ENCODE assay signal across 8 cellular contexts in the genomic region with DNA sequence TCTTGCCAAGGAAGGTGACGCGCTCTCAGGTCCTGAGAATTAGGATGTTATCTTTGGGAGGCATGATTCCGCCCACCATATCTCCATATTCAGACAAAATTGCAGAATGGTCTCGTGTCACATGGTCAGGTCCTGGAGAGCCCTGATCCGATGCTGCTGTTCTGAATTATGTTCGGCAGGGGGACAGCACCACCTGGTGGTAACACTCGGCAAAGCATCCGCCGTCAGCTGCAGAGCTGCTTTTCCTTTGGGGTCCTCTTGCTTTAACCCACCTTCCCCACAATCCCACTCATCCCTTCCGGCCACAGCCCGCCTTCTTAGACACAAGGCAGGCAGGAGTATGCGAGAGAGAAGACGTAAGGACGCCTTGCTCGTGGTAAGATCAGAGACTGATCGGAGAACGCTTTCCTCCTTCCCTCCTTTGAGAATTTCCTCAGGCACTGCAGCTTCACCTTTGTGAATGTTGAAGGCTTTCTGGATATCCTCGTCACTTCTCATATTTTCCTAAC.
DNase-seq lines count a peak whose midpoint lies in the region; ATAC-seq and TF ChIP-seq lines count a peak whose summit lies in the region.

No MANE protein-coding gene starts in this region.

- no peaks in the 10 kb centered on the region for H3K9me2 ChIP-seq in OCI-LY1 (ENCODE audit: low read depth, low read length)

- H3K27ac Mint-ChIP-seq in activated T-cell treated with anti-CD3 and anti-CD28 coated beads, Interleukin-2, amount 50 U/mL, for 24 hours, result no peak overlapping the region
- H3K27ac Mint-ChIP-seq in nephron, result peak overlapping the region; percentile 28 to 52 (median 34)
- no peak overlapping the region for H3K27ac Mint-ChIP-seq in stimulated activated naive CD8-positive, alpha-beta T cell treated with anti-CD3 and anti-CD28 coated beads, Interleukin-15, Interleukin-2, amounts not matched to agents 100 ng/mL and 50 ng/mL, for 24 hours

- peaks cover 4% of the 10 kb centered on the region; the same call in 1 of the 2 replicates for H3K27me3 ChIP-seq in OCI-LY1 (ENCODE audit: insufficient read depth, low read length)

- H3F3A ChIP-seq in OCI-LY1 (ENCODE audit: insufficient read depth, low read length), result no peaks in the 10 kb centered on the region

- H3K4me3 Mint-ChIP-seq in activated T-cell treated with anti-CD3 and anti-CD28 coated beads, Interleukin-2, amount 50 U/mL, for 24 hours, result peak overlapping the region; percentile 18
- H3K4me3 Mint-ChIP-seq in nephron, result peak overlapping the region; percentile 45 to 64 (median 54)
- peak overlapping the region; percentile 46 for H3K4me3 Mint-ChIP-seq in stimulated activated naive CD8-positive, alpha-beta T cell treated with anti-CD3 and anti-CD28 coated beads, Interleukin-15, Interleukin-2, amounts not matched to agents 100 ng/mL and 50 ng/mL, for 24 hours

- H3K27me3 Mint-ChIP-seq in activated T-cell treated with anti-CD3 and anti-CD28 coated beads, Interleukin-2, amount 50 U/mL, for 24 hours, result peaks cover 15% of the 10 kb centered on the region
- H3K27me3 Mint-ChIP-seq in nephron (ENCODE audit: low read depth), result no peaks in the 10 kb centered on the region
- peaks cover 17% of the 10 kb centered on the region for H3K27me3 Mint-ChIP-seq in stimulated activated naive CD8-positive, alpha-beta T cell treated with anti-CD3 and anti-CD28 coated beads, Interleukin-15, Interleukin-2, amounts not matched to agents 100 ng/mL and 50 ng/mL, for 24 hours

- H3K4me3 ChIP-seq in OCI-LY1 (ENCODE audit: low read depth, low read length, poor library complexity, severe bottlenecking), result no peak overlapping the region
- H3K4me3 ChIP-seq in fibroblast of mammary gland (ENCODE audit: control insufficient read depth, low read depth, low read length), result no peak overlapping the region

- no peaks in the 10 kb centered on the region for H3K4me1 ChIP-seq in OCI-LY1 (ENCODE audit: insufficient read depth, low read length, severe bottlenecking)

- peaks cover 10% of the 10 kb centered on the region for H3K4me1 Mint-ChIP-seq in activated T-cell treated with anti-CD3 and anti-CD28 coated beads, Interleukin-2, amount 50 U/mL, for 24 hours (ENCODE audit: low read depth)
- H3K4me1 Mint-ChIP-seq in nephron, result peaks cover 21% of the 10 kb centered on the region
- H3K4me1 Mint-ChIP-seq in stimulated activated naive CD8-positive, alpha-beta T cell treated with anti-CD3 and anti-CD28 coated beads, Interleukin-15, Interleukin-2, amounts not matched to agents 100 ng/mL and 50 ng/mL, for 24 hours (ENCODE audit: low read depth), result peaks cover 14% of the 10 kb centered on the region

- H3K9ac ChIP-seq in OCI-LY1 (ENCODE audit: low read length), result no peak overlapping the region

- H4K20me1 ChIP-seq in OCI-LY1 (ENCODE audit: insufficient read depth, low read length), result no peaks in the 10 kb centered on the region

- ATAC-seq in HG03460 (IDR thresholded peaks at IDR 0.05; ENCODE audit: unreplicated experiment), result peak; percentile 76

- H3K9me3 Mint-ChIP-seq in activated T-cell treated with anti-CD3 and anti-CD28 coated beads, Interleukin-2, amount 50 U/mL, for 24 hours, result no peaks in the 10 kb centered on the region
- no peaks in the 10 kb centered on the region for H3K9me3 Mint-ChIP-seq in nephron
- no peaks in the 10 kb centered on the region for H3K9me3 Mint-ChIP-seq in stimulated activated naive CD8-positive, alpha-beta T cell treated with anti-CD3 and anti-CD28 coated beads, Interleukin-15, Interleukin-2, amounts not matched to agents 100 ng/mL and 50 ng/mL, for 24 hours

- no peaks in the 10 kb centered on the region for H3K36me3 Mint-ChIP-seq in activated T-cell treated with anti-CD3 and anti-CD28 coated beads, Interleukin-2, amount 50 U/mL, for 24 hours (ENCODE audit: low read depth)
- H3K36me3 Mint-ChIP-seq in nephron (ENCODE audit: low read depth), result no peaks in the 10 kb centered on the region
- no peaks in the 10 kb centered on the region for H3K36me3 Mint-ChIP-seq in stimulated activated naive CD8-positive, alpha-beta T cell treated with anti-CD3 and anti-CD28 coated beads, Interleukin-15, Interleukin-2, amounts not matched to agents 100 ng/mL and 50 ng/mL, for 24 hours (ENCODE audit: low read depth)

- peak; percentile 99 for TF ChIP-seq CTCF in C4-2B (conservative IDR thresholded peaks at IDR 0.05)
- TF ChIP-seq CTCF in OCI-LY1 (IDR thresholded peaks at IDR 0.05; ENCODE audit: low read length), result peak; percentile 96
- peak; percentile 89 for TF ChIP-seq CTCF in fibroblast of mammary gland (conservative IDR thresholded peaks at IDR 0.05; ENCODE audit: control insufficient read depth, insufficient read depth, low read depth, low read length)
- TF ChIP-seq CTCF in nephron (IDR thresholded peaks at IDR 0.05; ENCODE audit: unreplicated experiment in 3 of 3), result peak; percentile 91 to 97 (median 93)

- no peaks in the 10 kb centered on the region for H3K9me3 ChIP-seq in OCI-LY1 (ENCODE audit: low read length)

- no peaks in the 10 kb centered on the region for H3K79me2 ChIP-seq in OCI-LY1 (ENCODE audit: insufficient read depth, low read length)

- H3K27ac ChIP-seq in C4-2B (no peak overlapping the region), OCI-LY1 (ENCODE audit: low read depth, low read length, poor library complexity, severe bottlenecking) (no peak overlapping the region)

- no peaks in the 10 kb centered on the region for H3K36me3 ChIP-seq in OCI-LY1 (ENCODE audit: insufficient read depth, low read length)

- peak overlapping the region; percentile 10; the same call in 1 of the 2 replicates for H3K4me2 ChIP-seq in OCI-LY1 (ENCODE audit: low read length)

- H2AFZ ChIP-seq in OCI-LY1 (ENCODE audit: low read length), result no peak overlapping the region

- peak; percentile 15 for DNase-seq in GM19240 (ENCODE audit: insufficient read length, low spot score)
- peak; percentile 80 for DNase-seq in activated T-cell treated with anti-CD3 and anti-CD28 coated beads, Interleukin-2, amount 50 U/mL, for 24 hours
- DNase-seq in fibroblast of mammary gland (ENCODE audit: low read depth), result peak; percentile 35

Comparison
In these comparisons a context has a peak if more than half of its experiments do, and no peak if none do; other contexts are left out.
1. DNase-seq: peak in every context shown above with its lines; median percentile 80 in activated T-cell treated with anti-CD3 and anti-CD28 coated beads, Interleukin-2, amount 50 U/mL, for 24 hours; 35 in fibroblast of mammary gland; 15 in GM19240.
2. H3K27ac Mint-ChIP-seq: peak in nephron (3 of 3); none in activated T-cell treated with anti-CD3 and anti-CD28 coated beads, Interleukin-2, amount 50 U/mL, for 24 hours (single experiment) and stimulated activated naive CD8-positive, alpha-beta T cell treated with anti-CD3 and anti-CD28 coated beads, Interleukin-15, Interleukin-2, amounts not matched to agents 100 ng/mL and 50 ng/mL, for 24 hours (single experiment).
3. Peak in every context shown above with its lines, with median percentiles within 50 percentile points of each other: CTCF ChIP-seq and H3K4me3 Mint-ChIP-seq.